In genomic region chr21:45332981-45333582, GRCh38 we compare ENCODE assay signal across 16 cellular contexts. TPM values are rescaled to one million over a fixed set of nuclear protein-coding genes. Genes with fewer than 3 reads are reported as not detected.
A peak's percentile ranks its signal among the peaks of the same experiment; 100 is the strongest.
DNase-seq lines count a peak whose midpoint lies in the region; ATAC-seq and TF ChIP-seq lines count a peak whose summit lies in the region.
"Had no signal": no experiment of that assay in that cellular context is flagged by ENCODE, and none has a peak within 500 bp of the region (broad histone marks: within the 10 kb centered on the region; RNA-seq: fewer than 3 reads in every experiment).

No MANE protein-coding gene starts in this region.

- H3K9ac ChIP-seq in mesenchymal stem cell (ENCODE audit: low read length) (no peak overlapping the region), colonic mucosa (ENCODE audit: low read depth in 2 of 2, low read length in 2 of 2) (no peak overlapping the region)

- H3K27me3 ChIP-seq in mesenchymal stem cell (ENCODE audit: control insufficient read depth in 1 of 2, insufficient read depth in 1 of 2, low read length in 2 of 2) (peaks cover 0 to 17% of the 10 kb centered on the region in 2 experiments), colonic mucosa (no peaks in the 10 kb centered on the region)
- H3K27me3 ChIP-seq: right lobe of liver, upper lobe of left lung had no signal

- peak overlapping the region; percentile 97; the same call in 1 of the 2 replicates for H3K27ac ChIP-seq in VCaP
- peak overlapping the region; percentile 13 for H3K27ac ChIP-seq in mesenchymal stem cell (ENCODE audit: low read length, poor library complexity, severe bottlenecking)
- no peak overlapping the region for H3K27ac ChIP-seq in colonic mucosa
- H3K27ac ChIP-seq: neutrophil, right lobe of liver, upper lobe of left lung had no signal

- H3K18ac ChIP-seq in mesenchymal stem cell (ENCODE audit: low read depth in 1 of 2, low read length in 2 of 2): peak overlapping the region in 1 of 2 experiments; percentile 58

- no peak overlapping the region for H2BK120ac ChIP-seq in mesenchymal stem cell (ENCODE audit: low read depth, low read length)

- peak overlapping the region in 1 of 2 experiments; percentile 79 for H2BK12ac ChIP-seq in mesenchymal stem cell (ENCODE audit: low read length in 2 of 2)

- H2BK15ac ChIP-seq in mesenchymal stem cell (ENCODE audit: low read depth, poor library complexity, severe bottlenecking): peak overlapping the region; percentile 44

- H3K79me1 ChIP-seq in mesenchymal stem cell (replicated peaks; ENCODE audit: low read length, poor library complexity, severe bottlenecking): peaks cover under 1% of the 10 kb centered on the region

- H3K4me2 ChIP-seq in mesenchymal stem cell (ENCODE audit: low read length, poor library complexity, severe bottlenecking): no peak overlapping the region

- TF ChIP-seq CTCF in VCaP (conservative IDR thresholded peaks at IDR 0.05) (no peak), colonic mucosa (IDR thresholded peaks at IDR 0.05) (no peak)

- no peak for ATAC-seq in left cardiac atrium
- no peak for ATAC-seq in left ventricle myocardium superior
- ATAC-seq in HG02678 (IDR thresholded peaks at IDR 0.05; ENCODE audit: unreplicated experiment): no peak
- ATAC-seq: activated CD8-positive, alpha-beta memory T cell treated with anti-CD3 and anti-CD28 coated beads, Interleukin-2, amount 10 ng/mL, durations not matched to agents 7 days and 5 days; right lobe of liver; stimulated activated naive CD8-positive, alpha-beta T cell treated with anti-CD3 and anti-CD28 coated beads, Interleukin-15, amount 100 ng/mL, for 72 hours had no signal

- WGBS in mesenchymal stem cell: 95% methylated on average over 16 of the region's 16 CpGs

- H3K4ac ChIP-seq in mesenchymal stem cell (ENCODE audit: low read depth in 1 of 2, low read length in 2 of 2): no peak overlapping the region

- peak overlapping the region; percentile 61 for H4K91ac ChIP-seq in mesenchymal stem cell (ENCODE audit: low read length)

- H3K4me1 ChIP-seq in mesenchymal stem cell (ENCODE audit: control insufficient read depth, insufficient read depth, low read depth, low read length) (peaks cover 70% of the 10 kb centered on the region), colonic mucosa (no peaks in the 10 kb centered on the region)

- H2AFZ ChIP-seq in mesenchymal stem cell (ENCODE audit: low read depth, low read length): no peak overlapping the region

- peak overlapping the region; percentile 79 for H2AK5ac ChIP-seq in mesenchymal stem cell (ENCODE audit: low read length, severe bottlenecking)

- H2BK5ac ChIP-seq in mesenchymal stem cell (ENCODE audit: low read depth, low read length, poor library complexity, severe bottlenecking): no peak overlapping the region

- intact Hi-C loops in left cardiac atrium (cut with DNase I) (no loop called here), left ventricle myocardium superior (cut with micrococcal nuclease) (no loop called here), colonic mucosa (cut with DNase I) (no loop called here)

- H4K8ac ChIP-seq in mesenchymal stem cell (ENCODE audit: low read length): peak overlapping the region; percentile 35

- DNase-seq in left cardiac atrium (peak; percentile 21), left ventricle myocardium superior (no peak), mesenchymal stem cell (no peak), NOMO-1 treated with DMSO at 0.1 percent for 48 hours (lab: John Stamatoyannopoulos, UW; ENCODE audit: unreplicated experiment) (no peak), colonic mucosa (no peak), SIG-M5 (lab: John Stamatoyannopoulos, UW) (no peak)
- DNase-seq: activated CD8-positive, alpha-beta memory T cell treated with anti-CD3 and anti-CD28 coated beads, Interleukin-2, amount 10 ng/mL, durations not matched to agents 7 days and 5 days; activated gamma-delta T cell treated with Interleukin-2 at 50 U/mL for 16 hours; CD4-positive, alpha-beta memory T cell; DND-41; stimulated activated naive CD8-positive, alpha-beta T cell treated with anti-CD3 and anti-CD28 coated beads, Interleukin-15, amount 100 ng/mL, for 72 hours had no signal

- H3K36me3 ChIP-seq in mesenchymal stem cell (ENCODE audit: control insufficient read depth in 1 of 2, insufficient read depth in 2 of 2, low read depth in 1 of 2, low read length in 2 of 2) (peaks cover 0 to 6% of the 10 kb centered on the region in 2 experiments), colonic mucosa (no peaks in the 10 kb centered on the region)
- H3K36me3 ChIP-seq: neutrophil, right lobe of liver, upper lobe of left lung had no signal

- H3K4me3 ChIP-seq in mesenchymal stem cell (ENCODE audit: insufficient read depth in 1 of 2, low read depth in 1 of 2, low read length in 2 of 2) (no peak overlapping the region), colonic mucosa (no peak overlapping the region)
- H3K4me3 ChIP-seq: right lobe of liver, upper lobe of left lung had no signal

- H3K23ac ChIP-seq in mesenchymal stem cell (ENCODE audit: low read length in 2 of 2): no peak overlapping the region

- no peak overlapping the region for H3K14ac ChIP-seq in mesenchymal stem cell (ENCODE audit: low read length in 2 of 2)

- H3K9me3 ChIP-seq in mesenchymal stem cell (ENCODE audit: control insufficient read depth, low read length) (no peaks in the 10 kb centered on the region), colonic mucosa (no peaks in the 10 kb centered on the region)
- H3K9me3 ChIP-seq: neutrophil, right lobe of liver, upper lobe of left lung had no signal

RNA-seq across cellular contexts. Expression of gene POFUT2, which starts 45.4 kb away (rescaled TPM):
- 10 to 100 TPM; 18.1 to 20.3 TPM for total RNA-seq in left cardiac atrium
- 15.7 TPM for total RNA-seq in left ventricle myocardium superior
- polyA plus RNA-seq in mesenchymal stem cell (2013, experiment 1 of 2): 75.1 TPM
- 76.3 TPM for polyA plus RNA-seq in mesenchymal stem cell (2013, experiment 2 of 2)
- total RNA-seq in colonic mucosa: 10 to 100 TPM; 23.8 to 31.6 TPM
